In the genomic region with DNA sequence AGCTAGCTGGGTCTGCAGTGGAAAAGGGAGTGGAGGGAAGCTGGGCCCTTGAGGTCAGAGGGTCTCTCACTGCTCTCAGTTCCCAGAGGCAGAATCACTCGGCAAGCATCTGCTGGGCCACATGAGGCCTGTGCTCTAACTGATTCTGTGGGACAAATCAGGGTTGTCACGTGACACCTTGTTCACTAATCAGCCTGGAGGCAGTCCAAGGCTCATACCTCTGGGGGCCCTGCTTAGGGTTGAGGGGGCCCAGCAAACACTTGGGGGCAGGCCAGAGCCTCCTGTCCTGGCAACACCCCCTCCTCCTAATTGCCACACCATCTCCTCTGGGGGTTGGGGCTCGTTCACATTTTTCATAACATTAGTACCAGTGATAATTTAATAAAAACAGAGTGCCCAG, we compare ENCODE assay signal across 14 cellular contexts. TPM values are rescaled to one million over a fixed set of nuclear protein-coding genes. Genes with fewer than 3 reads are reported as not detected.
DNase-seq lines count a peak whose midpoint lies in the region; ATAC-seq and TF ChIP-seq lines count a peak whose summit lies in the region.
"Had no signal": no experiment of that assay in that cellular context is flagged by ENCODE, and none has a peak within 500 bp of the region (broad histone marks: within the 10 kb centered on the region; RNA-seq: fewer than 3 reads in every experiment).

No MANE protein-coding gene starts in this region.

- no peaks in the 10 kb centered on the region for H3K27me3 ChIP-seq in thyroid gland
- H3K27me3 ChIP-seq: gastrocnemius medialis had no signal

- no peak for TF ChIP-seq POLR2A in thyroid gland (IDR thresholded peaks at IDR 0.05)

- TF ChIP-seq CTCF in thyroid gland (IDR thresholded peaks at IDR 0.05) = no peak

- H3K27ac ChIP-seq in angular gyrus (ENCODE audit: low read depth, low read length) = peak overlapping the region; percentile 60
- peak overlapping the region in 2 of 3 donors; percentile 41 to 66 for H3K27ac ChIP-seq in thyroid gland
- H3K27ac ChIP-seq: gastrocnemius medialis had no signal

- no peak overlapping the region for H3K4me3 ChIP-seq in thyroid gland (replicated peaks in 1 of 3)
- H3K4me3 ChIP-seq: gastrocnemius medialis had no signal

- peak; percentile 56 for DNase-seq in Right ventricle myocardium inferior (ENCODE audit: missing footprints)
- DNase-seq in Right ventricle myocardium superior = no peak
- DNase-seq in thyroid gland = no peak
- DNase-seq: activated T-cell treated with anti-CD3 and anti-CD28 coated beads, Interleukin-2, amount 50 U/mL, for 1 hour; DMS53; effector CD8-positive, alpha-beta T cell; gastrocnemius medialis; immature natural killer cell; midbrain; NCI-H2227 treated with DMSO at 0.1 percent for 48 hours had no signal

- intact Hi-C loops in Right ventricle myocardium inferior (cut with DNase I) = no loop called here
- intact Hi-C loops in Right ventricle myocardium superior (cut with DNase I) = no loop called here
- intact Hi-C loops in thyroid gland (cut with DNase I) = loop anchor here (5.0 kb wide), 1 partner anchor 171 kb away; no protein-coding TSS in a partner anchor

- ATAC-seq in Right ventricle myocardium inferior = peak; percentile 11
- ATAC-seq in Right ventricle myocardium superior (ENCODE audit: poor library complexity) = no peak
- ATAC-seq in HG03108 (IDR thresholded peaks at IDR 0.05; ENCODE audit: unreplicated experiment) = no peak
- ATAC-seq in HG02763 (IDR thresholded peaks at IDR 0.05; ENCODE audit: unreplicated experiment) = no peak
- ATAC-seq: activated CD4-positive, CD25-positive, alpha-beta regulatory T cell treated with anti-CD3 and anti-CD28 coated beads, Interleukin-2, amount 50 U/mL, for 24 hours; gastrocnemius medialis had no signal

- peaks cover 13 to 19% of the 10 kb centered on the region in 2 donors for H3K4me1 ChIP-seq in thyroid gland

- peaks cover 12 to 15% of the 10 kb centered on the region in 2 donors for H3K36me3 ChIP-seq in thyroid gland

- H3K9me3 ChIP-seq in thyroid gland = no peaks in the 10 kb centered on the region
- H3K9me3 ChIP-seq: gastrocnemius medialis had no signal

- WGBS in thyroid gland, 2 donors = 64 to 74% methylated on average over 3 of the region's 3 CpGs

RNA-seq across cellular contexts. Expression of gene DPM2, which starts 9.1 kb away (rescaled TPM):
- total RNA-seq in Right ventricle myocardium inferior (11.9 TPM), Right ventricle myocardium superior (9.9 TPM), thyroid gland (10 to 100 TPM; 17.3 to 43.3 (median 35.5) TPM)

RNA-seq across cellular contexts. Expression of gene PIP5KL1, which starts 16.2 kb away (rescaled TPM):
- total RNA-seq in Right ventricle myocardium inferior = not detected
- total RNA-seq in Right ventricle myocardium superior = 0.48 TPM
- 1 to 10 TPM in 3 of 4 donors, not detected in 1; 1.0 to 5.2 (median 1.6) TPM for total RNA-seq in thyroid gland

RNA-seq across cellular contexts. Expression of gene ST6GALNAC4, which starts 29.9 kb away (rescaled TPM):
- 21.9 TPM for total RNA-seq in Right ventricle myocardium inferior
- 18.1 TPM for total RNA-seq in Right ventricle myocardium superior
- 10 to 100 TPM in 3 of 4 donors, 1 to 10 TPM in 1; 8.9 to 27.4 (median 19.1) TPM for total RNA-seq in thyroid gland

RNA-seq across cellular contexts. Expression of gene EEIG1, which starts 34.1 kb away (rescaled TPM):
- total RNA-seq in Right ventricle myocardium inferior (25.3 TPM), Right ventricle myocardium superior (21.8 TPM), thyroid gland (10 to 100 TPM; 18.3 to 34.7 (median 24.9) TPM)

RNA-seq across cellular contexts. Expression of gene ST6GALNAC6, which starts 47.3 kb away (rescaled TPM):
- total RNA-seq in Right ventricle myocardium inferior (43.3 TPM), Right ventricle myocardium superior (38.2 TPM), thyroid gland (100 to 1,000 TPM in 1 of 4 donors, 10 to 100 TPM in 3; 39.2 to 124 (median 50.8) TPM)
